12 cellular contexts compared by ENCODE assay signal in the genomic region with DNA sequence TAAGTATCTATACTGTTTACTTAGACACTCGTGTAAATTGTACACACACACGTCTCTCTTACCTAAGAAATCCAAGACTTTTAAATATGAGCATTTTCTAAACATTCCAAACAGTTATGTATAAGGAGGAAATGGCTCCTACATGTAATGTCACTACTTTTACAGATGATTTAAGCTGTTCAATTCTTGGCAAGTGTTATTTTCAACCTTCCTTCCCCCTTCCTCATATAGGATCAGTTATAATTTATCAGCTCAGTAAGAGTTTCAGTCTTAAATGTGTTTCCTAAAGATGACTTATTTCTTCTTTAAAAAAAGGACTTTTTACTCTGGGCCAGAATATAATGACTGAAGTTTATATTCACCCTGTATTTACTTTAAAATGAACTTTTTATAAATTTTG.
DNase-seq lines count a peak whose midpoint lies in the region; ATAC-seq and TF ChIP-seq lines count a peak whose summit lies in the region.
"Had no signal": no experiment of that assay in that cellular context is flagged by ENCODE, and none has a peak within 500 bp of the region (broad histone marks: within the 10 kb centered on the region; RNA-seq: fewer than 3 reads in every experiment).

No MANE protein-coding gene starts in this region.

- H3K36me3 ChIP-seq in GM23248 (ENCODE audit: low read depth) (no peaks in the 10 kb centered on the region), SJSA1 (no peaks in the 10 kb centered on the region), hepatocyte (replicated peaks; ENCODE audit: insufficient read depth, low read depth) (no peaks in the 10 kb centered on the region), osteoblast (ENCODE audit: insufficient read depth, low read length) (no peaks in the 10 kb centered on the region)

- H4K20me1 ChIP-seq in GM23248 (ENCODE audit: insufficient read depth) (no peaks in the 10 kb centered on the region), hepatocyte (ENCODE audit: insufficient read depth, poor library complexity, severe bottlenecking) (no peaks in the 10 kb centered on the region), osteoblast (ENCODE audit: insufficient read depth, low read length) (no peaks in the 10 kb centered on the region)

- H3K4me3 ChIP-seq in GM23248 (no peak overlapping the region), SJSA1 (no peak overlapping the region), hepatocyte (no peak overlapping the region), osteoblast (ENCODE audit: insufficient read depth, low read length) (no peak overlapping the region)
- H3K4me3 ChIP-seq: PC-9 had no signal

- H3K9ac ChIP-seq in GM23248, result no peak overlapping the region

- H2AFZ ChIP-seq in GM23248 (peak overlapping the region; percentile 11; the same call in 1 of the 2 replicates), hepatocyte (peak overlapping the region; percentile 8), osteoblast (ENCODE audit: low read length) (peak overlapping the region; percentile 57)
- H2AFZ ChIP-seq: PC-9 had no signal

- H3K27me3 ChIP-seq in GM23248 (replicated peaks; ENCODE audit: insufficient read depth) (no peaks in the 10 kb centered on the region), SJSA1 (replicated peaks) (no peaks in the 10 kb centered on the region), hepatocyte (no peaks in the 10 kb centered on the region), osteoblast (ENCODE audit: insufficient read depth, low read length) (no peaks in the 10 kb centered on the region)

- no peak overlapping the region for H3K27ac ChIP-seq in GM23248
- H3K27ac ChIP-seq in SJSA1, result 0 out of 2 replicates have a peak overlapping the region, but pooled peaks have one; percentile 4
- H3K27ac ChIP-seq in hepatocyte, result no peak overlapping the region
- H3K27ac ChIP-seq in osteoblast (ENCODE audit: low read depth, low read length), result peak overlapping the region; percentile 23
- H3K27ac ChIP-seq: PC-9 had no signal

- WGBS in GM23248 (ENCODE audit: low coverage in 1 of 2, low lambda C conversion rate in 2 of 2, missing lambda C conversion rate in 2 of 2), 2 experiments, result 75 to 76% methylated on average over 2 of the region's 2 CpGs
- WGBS in hepatocyte (ENCODE audit: low lambda C conversion rate, missing lambda C conversion rate), result 62% methylated on average over 2 of the region's 2 CpGs

- no peaks in the 10 kb centered on the region for H3F3A ChIP-seq in GM23248 (ENCODE audit: insufficient read depth)

- H3K4me1 ChIP-seq in GM23248 (ENCODE audit: insufficient read depth) (peaks cover 4% of the 10 kb centered on the region), SJSA1 (replicated peaks) (peaks cover 10% of the 10 kb centered on the region), hepatocyte (ENCODE audit: insufficient read depth) (no peaks in the 10 kb centered on the region), osteoblast (ENCODE audit: insufficient read depth, low read length) (peaks cover 10% of the 10 kb centered on the region)

- H3K4me2 ChIP-seq in GM23248 (ENCODE audit: unreplicated experiment), result no peak overlapping the region
- H3K4me2 ChIP-seq in hepatocyte, result no peak overlapping the region
- no peak overlapping the region for H3K4me2 ChIP-seq in osteoblast (ENCODE audit: insufficient read depth, low read length)
- H3K4me2 ChIP-seq: PC-9 had no signal

- in situ Hi-C loops in GM23248 (cut with MboI), result loop anchor here (25.0 kb wide), 1 partner anchor 974 kb away; no protein-coding TSS in a partner anchor

- DNase-seq in GM23248 (no peak), SJSA1 (ENCODE audit: low read depth in 1 of 2, low spot score in 2 of 2) (peak in 1 of 2 experiments; percentile 1), hepatocyte (ENCODE audit: low spot score) (no peak), osteoblast (ENCODE audit: insufficient read length, low spot score, missing footprints) (no peak), SK-N-DZ (ENCODE audit: low spot score) (no peak)
- no peak for DNase-seq in activated CD4-positive, alpha-beta T cell treated with anti-CD3 and anti-CD28 coated beads, Interleukin-2, amount 50 U/mL, for 4 hours
- DNase-seq in activated naive CD4-positive, alpha-beta T cell treated with anti-CD3 and anti-CD28 coated beads, Interleukin-2, amount 50 U/mL, for 16 hours, result no peak
- DNase-seq: CD4-positive, alpha-beta T cell; NCI-H187 treated with DMSO at 0.1 percent for 48 hours; NCI-H446 treated with DMSO at 0.1 percent for 48 hours had no signal

- no peak for ATAC-seq in GM21786 (IDR thresholded peaks at IDR 0.05; ENCODE audit: unreplicated experiment)

- H3K9me3 ChIP-seq in GM23248 (ENCODE audit: low read depth) (no peaks in the 10 kb centered on the region), SJSA1 (replicated peaks) (no peaks in the 10 kb centered on the region), hepatocyte (ENCODE audit: low read depth) (no peaks in the 10 kb centered on the region), osteoblast (ENCODE audit: low read depth, low read length) (no peaks in the 10 kb centered on the region)

- TF ChIP-seq CTCF in hepatocyte (IDR thresholded peaks at IDR 0.05; ENCODE audit: poor library complexity) (no peak), osteoblast (IDR thresholded peaks at IDR 0.05; ENCODE audit: extremely low read depth, low read depth, low read length) (no peak)

- H3K9me2 ChIP-seq in GM23248 (ENCODE audit: insufficient read depth) (no peaks in the 10 kb centered on the region), hepatocyte (replicated peaks; ENCODE audit: insufficient read depth) (no peaks in the 10 kb centered on the region)

- no peaks in the 10 kb centered on the region for H3K79me2 ChIP-seq in GM23248 (ENCODE audit: insufficient read depth)
- no peaks in the 10 kb centered on the region for H3K79me2 ChIP-seq in hepatocyte
- H3K79me2 ChIP-seq in osteoblast (ENCODE audit: insufficient read depth, low read length), result no peaks in the 10 kb centered on the region

Comparison
In these comparisons a context has a peak if more than half of its experiments do, and no peak if none do; other contexts are left out.
1. H3K27ac ChIP-seq: peak in SJSA1 (single experiment) and osteoblast (single experiment); none in GM23248 (single experiment) and hepatocyte (single experiment).
2. Peak in every context shown above with its lines, with median percentiles within 50 percentile points of each other: H2AFZ ChIP-seq.